In genomic region chr4:95549246-95550138, GRCh38 we compare ENCODE assay signal across 9 cellular contexts. TPM values are rescaled to one million over a fixed set of nuclear protein-coding genes. Genes with fewer than 3 reads are reported as not detected.
DNase-seq lines count a peak whose midpoint lies in the region; ATAC-seq and TF ChIP-seq lines count a peak whose summit lies in the region.
"Had no signal": no experiment of that assay in that cellular context is flagged by ENCODE, and none has a peak within 500 bp of the region (broad histone marks: within the 10 kb centered on the region; RNA-seq: fewer than 3 reads in every experiment).

No MANE protein-coding gene starts in this region.

- H3K27ac Mint-ChIP-seq in GM23338 (no peak overlapping the region), brain (peak overlapping the region; percentile 78 to 98 (median 89))

- H3K9me3 Mint-ChIP-seq in GM23338 (no peaks in the 10 kb centered on the region; the same call in 2 of the 3 replicates), brain (no peaks in the 10 kb centered on the region)

- no peak overlapping the region for H3K27ac ChIP-seq in GM23338 (ENCODE audit: low read depth)
- peak overlapping the region in 2 of 4 donors; percentile 1 to 40 for H3K27ac ChIP-seq in gastrocnemius medialis

- H2AFZ ChIP-seq in GM23338: peak overlapping the region; percentile 95

- H3K4me1 ChIP-seq in GM23338 (ENCODE audit: insufficient read depth) (peaks cover 32% of the 10 kb centered on the region), gastrocnemius medialis (peaks cover 0 to 6% of the 10 kb centered on the region in 2 donors)

- no peaks in the 10 kb centered on the region for H3K36me3 Mint-ChIP-seq in GM23338 (ENCODE audit: low read depth)
- no peaks in the 10 kb centered on the region for H3K36me3 Mint-ChIP-seq in brain

- peaks cover 3% of the 10 kb centered on the region; the same call in 1 of the 2 replicates for H4K20me1 ChIP-seq in GM23338 (replicated peaks; ENCODE audit: insufficient read depth)

- in situ Hi-C loops in gastrocnemius medialis (cut with MboI; ENCODE audit: low sequenced_read_pairs in 4 of 4): no loop called here

- peak overlapping the region; percentile 96 for H3K4me2 ChIP-seq in GM23338

- no peaks in the 10 kb centered on the region for H3K9me2 ChIP-seq in GM23338 (ENCODE audit: insufficient read depth)

- H3K27me3 ChIP-seq in GM23338 (ENCODE audit: insufficient read depth): peaks cover 64% of the 10 kb centered on the region
- peaks cover 32 to 43% (median 33%) of the 10 kb centered on the region in 3 donors for H3K27me3 ChIP-seq in gastrocnemius medialis

- H3K9me3 ChIP-seq in gastrocnemius medialis: no peaks in the 10 kb centered on the region

- H3K4me3 Mint-ChIP-seq in GM23338: peak overlapping the region; percentile 89
- H3K4me3 Mint-ChIP-seq in brain: peak overlapping the region; percentile 89 to 94 (median 94)

- TF ChIP-seq POLR2A in NB4 (IDR thresholded peaks at IDR 0.05; ENCODE audit: extremely low read depth, insufficient read length) (peak; percentile 12), gastrocnemius medialis (IDR thresholded peaks at IDR 0.05) (no peak)

- TF ChIP-seq CTCF in GM23338 (conservative IDR thresholded peaks at IDR 0.05; ENCODE audit: low read depth in 2 of 2) (no peak), NB4 (IDR thresholded peaks at IDR 0.05; ENCODE audit: low read depth, low read length) (no peak), brain (conservative IDR thresholded peaks at IDR 0.05) (no peak), gastrocnemius medialis (IDR thresholded peaks at IDR 0.05 in 4 of 5, conservative IDR thresholded peaks at IDR 0.05 in 1 of 5) (no peak)

- ATAC-seq in GM23338 (peak; percentile 44), gastrocnemius medialis (peak; percentile 8 to 16)

- H3K4me3 ChIP-seq in GM23338 (peak overlapping the region; percentile 82), NB4 (ENCODE audit: low read depth, low read length) (peak overlapping the region; percentile 70), gastrocnemius medialis (peak overlapping the region; percentile 52 to 58 (median 54))

- H3K36me3 ChIP-seq in GM23338 (ENCODE audit: insufficient read depth): no peaks in the 10 kb centered on the region
- H3K36me3 ChIP-seq in gastrocnemius medialis: no peaks in the 10 kb centered on the region

- DNase-seq in NCI-H526 (lab: John Stamatoyannopoulos, UW) (peak; percentile 3 to 48), NCI-H526 treated with DMSO at 0.1 percent for 48 hours (lab: John Stamatoyannopoulos, UW) (no peak), GM23338 (ENCODE audit: low spot score) (peak; percentile 60), NB4 (ENCODE audit: low read depth) (peak; percentile 68), iPS-NIHi11 (ENCODE audit: low spot score) (peak; percentile 55), gastrocnemius medialis (no peak), NCI-H1930 (lab: John Stamatoyannopoulos, UW) (no peak)
- DNase-seq: DND-41 had no signal

- no peaks in the 10 kb centered on the region for H3F3A ChIP-seq in GM23338 (replicated peaks; ENCODE audit: low read depth)

- H3K4me1 Mint-ChIP-seq in GM23338: peaks cover 37% of the 10 kb centered on the region
- H3K4me1 Mint-ChIP-seq in brain: peaks cover 36% of the 10 kb centered on the region

- no peaks in the 10 kb centered on the region for H3K79me2 ChIP-seq in GM23338 (replicated peaks; ENCODE audit: insufficient read depth)

- intact Hi-C loops in gastrocnemius medialis (cut with DNase I; ENCODE audit: low total_unique reads): no loop called here

- H3K27me3 Mint-ChIP-seq in GM23338 (ENCODE audit: insufficient read depth, low read depth, poor library complexity) (peaks cover 47% of the 10 kb centered on the region), brain (peaks cover 86% of the 10 kb centered on the region)

TF ChIP-seq in GM23338, 12 proteins besides CTCF, POLR2A, EP300 and RAD21:
- TF ChIP-seq EZH2 (IDR thresholded peaks at IDR 0.05; ENCODE audit: low read depth, unreplicated experiment): peak; percentile 58
- TF ChIP-seq ZNF331 (CRISPR knock-in tag; IDR thresholded peaks at IDR 0.05; ENCODE audit: low read depth): no peak

RNA-seq across cellular contexts. Expression of gene UNC5C, which starts 0.7 kb away (rescaled TPM):
- 0.12 and 0.21 TPM in 2 replicates for total RNA-seq in GM23338 (2014; rRNA removed; shearing (Covaris generic))
- polyA plus RNA-seq in GM23338 (2016; fragmentation: Nextera tagmentation; extraction: Ambion mirVana): 0.08 and 0.16 TPM in 2 replicates
- polyA plus RNA-seq in brain (ENCODE audit: insufficient read depth, low read depth, low replicate concordance): 3.7 TPM
- under 1 TPM in 3 of 4 donors, not detected in 1; 0.07 to 0.33 (median 0.23) TPM for total RNA-seq in gastrocnemius medialis

Comparison
In these comparisons a context has a peak if more than half of its experiments do, and no peak if none do; other contexts are left out.
1. DNase-seq: peak in NCI-H526 (2 of 2), GM23338 (single experiment), NB4 (single experiment) and iPS-NIHi11 (single experiment); none in NCI-H526 treated with DMSO at 0.1 percent for 48 hours (single experiment), gastrocnemius medialis (0 of 2) and NCI-H1930 (0 of 2).
2. Peak in every context shown above with its lines, with median percentiles within 50 percentile points of each other: H3K4me3 ChIP-seq.